In the genomic region with DNA sequence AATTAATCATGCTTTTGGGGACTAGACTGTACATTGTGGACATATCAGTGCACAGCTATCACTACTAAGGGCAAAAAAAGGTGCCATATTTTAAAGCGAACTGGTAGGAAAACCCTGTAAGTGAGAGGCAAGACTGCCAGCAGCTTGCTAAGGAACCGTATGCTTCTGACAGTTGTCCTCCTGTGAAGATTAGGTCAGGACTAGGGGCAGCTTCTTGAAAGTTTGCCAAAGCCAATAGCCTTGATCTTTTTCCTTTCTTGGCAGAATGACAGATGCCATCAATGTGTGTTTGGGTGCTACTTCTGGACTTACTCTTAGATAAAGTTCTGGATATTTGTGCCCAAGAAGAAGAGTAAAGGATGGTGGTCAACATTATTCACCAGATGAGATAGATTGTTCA, we compare ENCODE assay signal across 20 cellular contexts. TPM values are rescaled to one million over a fixed set of nuclear protein-coding genes. Genes with fewer than 3 reads are reported as not detected.
DNase-seq lines count a peak whose midpoint lies in the region; ATAC-seq, FAIRE-seq and TF ChIP-seq lines count a peak whose summit lies in the region.
"Had no signal": no experiment of that assay in that cellular context is flagged by ENCODE, and none has a peak within 500 bp of the region (broad histone marks: within the 10 kb centered on the region; RNA-seq: fewer than 3 reads in every experiment).

No MANE protein-coding gene starts in this region.

- H3K36me3 ChIP-seq in right lobe of liver (no peaks in the 10 kb centered on the region), HepG2 (replicated peaks in 1 of 2; ENCODE audit: control insufficient read depth in 1 of 2, insufficient read depth in 2 of 2, low read length in 2 of 2) (no peaks in the 10 kb centered on the region), ascending aorta (no peaks in the 10 kb centered on the region), parathyroid adenoma (ENCODE audit: control insufficient read depth, insufficient read depth, low read length) (no peaks in the 10 kb centered on the region), GM23338 (ENCODE audit: insufficient read depth) (no peaks in the 10 kb centered on the region)
- H3K36me3 ChIP-seq: SJCRH30 had no signal

- H3K4me3 Mint-ChIP-seq in GM23338, result no peak overlapping the region
- H3K4me3 Mint-ChIP-seq: CD8-positive, alpha-beta memory T cell had no signal

- H3K4me2 ChIP-seq in HepG2 (ENCODE audit: low read depth, low read length) (no peak overlapping the region), parathyroid adenoma (ENCODE audit: low read length) (no peak overlapping the region), GM23338 (no peak overlapping the region)

- no peak for FAIRE-seq in HepG2 (lab: Jason Lieb, UNC)
- FAIRE-seq: D721Med had no signal

- H3K4me1 ChIP-seq in right lobe of liver, result peaks cover 0 to 39% (median 6%) of the 10 kb centered on the region in 4 donors
- peaks cover 55% of the 10 kb centered on the region for H3K4me1 ChIP-seq in HepG2 (ENCODE audit: insufficient read depth, low read length)
- peaks cover 10 to 42% of the 10 kb centered on the region in 2 donors for H3K4me1 ChIP-seq in ascending aorta
- peaks cover 53% of the 10 kb centered on the region for H3K4me1 ChIP-seq in parathyroid adenoma
- H3K4me1 ChIP-seq in GM23338 (ENCODE audit: insufficient read depth), result peaks cover under 1% of the 10 kb centered on the region; the same call in 1 of the 2 replicates

- no peak for TF ChIP-seq CTCF in right lobe of liver (IDR thresholded peaks at IDR 0.05)
- no peak for TF ChIP-seq CTCF in HepG2 (CRISPR knock-in tag; IDR thresholded peaks at IDR 0.05)
- no peak for TF ChIP-seq CTCF in ascending aorta (IDR thresholded peaks at IDR 0.05)
- no peak for TF ChIP-seq CTCF in parathyroid adenoma (IDR thresholded peaks at IDR 0.05)
- TF ChIP-seq CTCF in GM23338 (conservative IDR thresholded peaks at IDR 0.05; ENCODE audit: low read depth in 2 of 2), result no peak

- H3K9me3 ChIP-seq in right lobe of liver, result no peaks in the 10 kb centered on the region
- H3K9me3 ChIP-seq in HepG2 (ENCODE audit: low read length), result no peaks in the 10 kb centered on the region
- no peaks in the 10 kb centered on the region for H3K9me3 ChIP-seq in ascending aorta
- no peaks in the 10 kb centered on the region for H3K9me3 ChIP-seq in parathyroid adenoma (ENCODE audit: control insufficient read depth, low read length)
- H3K9me3 ChIP-seq: SJCRH30 had no signal

- peaks cover 4% of the 10 kb centered on the region; the same call in 2 of the 3 replicates for H3K4me1 Mint-ChIP-seq in GM23338

- peaks cover 84% of the 10 kb centered on the region for H3K79me2 ChIP-seq in HepG2 (ENCODE audit: insufficient read depth, low read length)
- H3K79me2 ChIP-seq in parathyroid adenoma, result peaks cover 76% of the 10 kb centered on the region
- H3K79me2 ChIP-seq in GM23338 (replicated peaks; ENCODE audit: insufficient read depth), result peaks cover 96% of the 10 kb centered on the region

- no peaks in the 10 kb centered on the region for H3K9me2 ChIP-seq in GM23338 (ENCODE audit: insufficient read depth)

- ATAC-seq in right lobe of liver, result peak; percentile 12 to 62 (median 43)
- ATAC-seq in HepG2, result no peak
- no peak for ATAC-seq in GM23338
- ATAC-seq: Panc1 had no signal

- H3K27me3 ChIP-seq in right lobe of liver, result no peaks in the 10 kb centered on the region
- no peaks in the 10 kb centered on the region for H3K27me3 ChIP-seq in HepG2 (ENCODE audit: control insufficient read depth in 1 of 2, insufficient read depth in 2 of 2, low read length in 2 of 2)
- H3K27me3 ChIP-seq in ascending aorta, result no peaks in the 10 kb centered on the region
- H3K27me3 ChIP-seq in parathyroid adenoma (ENCODE audit: control insufficient read depth, insufficient read depth, low read length), result no peaks in the 10 kb centered on the region
- H3K27me3 ChIP-seq in GM23338 (ENCODE audit: insufficient read depth), result no peaks in the 10 kb centered on the region
- H3K27me3 ChIP-seq: SJCRH30 had no signal

- H3K9me3 Mint-ChIP-seq in GM23338, result no peaks in the 10 kb centered on the region
- H3K9me3 Mint-ChIP-seq: CD8-positive, alpha-beta memory T cell had no signal

- H4K20me1 ChIP-seq in HepG2 (ENCODE audit: insufficient read depth, low read length), result peaks cover 8% of the 10 kb centered on the region; the same call in 1 of the 2 replicates
- no peaks in the 10 kb centered on the region; the same call in 1 of the 2 replicates for H4K20me1 ChIP-seq in GM23338 (replicated peaks; ENCODE audit: insufficient read depth)

- no peak overlapping the region for H3K27ac Mint-ChIP-seq in GM23338
- H3K27ac Mint-ChIP-seq: CD8-positive, alpha-beta memory T cell had no signal

- no peak for TF ChIP-seq EP300 in HepG2 (IDR thresholded peaks at IDR 0.05; ENCODE audit: low read depth in 2 of 2, low read length in 2 of 2)
- no peak for TF ChIP-seq EP300 in HepG2 (CRISPR knock-in tag; IDR thresholded peaks at IDR 0.05; ENCODE audit: borderline replicate concordance)

- H3K4me3 ChIP-seq in right lobe of liver (no peak overlapping the region), HepG2 (replicated peaks in 1 of 3; ENCODE audit: insufficient read depth in 1 of 3, low read depth in 2 of 3, low read length in 3 of 3) (no peak overlapping the region), ascending aorta (no peak overlapping the region), parathyroid adenoma (ENCODE audit: low read depth, low read length) (no peak overlapping the region), GM23338 (no peak overlapping the region)
- H3K4me3 ChIP-seq: SJCRH30 had no signal

- H3K9ac ChIP-seq in HepG2 (ENCODE audit: insufficient read depth, low read depth, low read length) (no peak overlapping the region), parathyroid adenoma (no peak overlapping the region)

- H3F3A ChIP-seq in GM23338 (replicated peaks; ENCODE audit: low read depth), result no peaks in the 10 kb centered on the region

- 40% methylated on average over 2 of the region's 2 CpGs for WGBS in right lobe of liver (ENCODE audit: insufficient coverage, low coverage, low lambda C conversion rate, missing lambda C conversion rate)
- 81% methylated on average over 2 of the region's 2 CpGs for WGBS in HepG2 (ENCODE audit: low lambda C conversion rate)

- in situ Hi-C loops in HepG2 (cut with HindIII; ENCODE audit: extremely low pct_ligation_motif_present, low pct_unique_long_range_greater_than_20kb), result no loop called here

- no peak for TF ChIP-seq RAD21 in HepG2 (CRISPR knock-in tag; IDR thresholded peaks at IDR 0.05)

- intact Hi-C loops in right lobe of liver (cut with DNase I) (no loop called here), HepG2 (cut with micrococcal nuclease; ENCODE audit: unreplicated experiment) (no loop called here), ascending aorta (cut with DNase I) (no loop called here)

- no peaks in the 10 kb centered on the region for H3K36me3 Mint-ChIP-seq in GM23338 (ENCODE audit: low read depth)

- H3K27ac ChIP-seq in right lobe of liver (no peak overlapping the region), HepG2 (ENCODE audit: extremely low read length, insufficient read depth, low read length) (no peak overlapping the region), ascending aorta (peak overlapping the region; percentile 14 to 20), parathyroid adenoma (peak overlapping the region; percentile 5), GM23338 (ENCODE audit: low read depth) (no peak overlapping the region)
- H3K27ac ChIP-seq: SJCRH30 had no signal

- POLR2A ChIA-PET in HepG2 (lab: Yijun Ruan, JAX), result no interaction called here

- no peaks in the 10 kb centered on the region for H3K27me3 Mint-ChIP-seq in GM23338 (ENCODE audit: insufficient read depth, low read depth, poor library complexity)
- H3K27me3 Mint-ChIP-seq: CD8-positive, alpha-beta memory T cell had no signal

- H2AFZ ChIP-seq in HepG2 (ENCODE audit: low read length) (no peak overlapping the region), parathyroid adenoma (no peak overlapping the region), GM23338 (no peak overlapping the region)

- DNase-seq in right lobe of liver (no peak), HepG2 (ENCODE audit: low spot score) (no peak), ascending aorta (ENCODE audit: low spot score in 2 of 2) (no peak), GM23338 (ENCODE audit: low spot score) (no peak), nucleus accumbens (lab: John Stamatoyannopoulos, UW) (no peak)
- DNase-seq in stimulated activated CD4-positive, alpha-beta T cell treated with anti-CD3 and anti-CD28 coated beads, Interleukin-4, amount 100 ng/mL, for 1 hour, result no peak
- DNase-seq: ACHN; C1 segment of cervical spinal cord; CD8-positive, alpha-beta memory T cell; DMS79 treated with DMSO at 0.1 percent for 48 hours; KG1; MV-4-11; NCI-H187; NCI-H2107; NCI-H510A; NCI-H774; SJCRH30 had no signal

- no peak for TF ChIP-seq POLR2A in right lobe of liver (IDR thresholded peaks at IDR 0.05)
- TF ChIP-seq POLR2A in HepG2 (IDR thresholded peaks at IDR 0.05; ENCODE audit: insufficient read depth in 1 of 2, low read depth in 2 of 2, low read length in 2 of 2), result no peak

- CTCF ChIA-PET in HepG2 (lab: Yijun Ruan, JAX; ENCODE audit: low intra/inter-chr PET ratio, low total read pairs), result no interaction called here

- no TSS peak for BruUV-seq in HepG2 (replicated peaks; lab: Mats Ljungman, UMichigan)

RNA-seq across cellular contexts. Expression of a gene that starts 7.4 kb away (rescaled TPM):
- total RNA-seq in right lobe of liver (10 to 100 TPM; 17.2 to 43.6 (median 25.3) TPM), HepG2 (2016; rRNA removed; fragmentation: Illumina TruSeq; extraction: Trizol) (24.5 and 31.2 TPM in 2 replicates), ascending aorta (67.6 TPM)
- total RNA-seq in HepG2 (2016; cell fraction: cytosol; rRNA removed; fragmentation: Illumina TruSeq; extraction: Trizol; ENCODE audit: low read depth), result 2.9 and 3.1 TPM in 2 replicates
- total RNA-seq in HepG2 (2016; cell fraction: insoluble cytoplasmic fraction; rRNA removed; fragmentation: Illumina TruSeq; extraction: Trizol), result 25.6 and 31.0 TPM in 2 replicates
- total RNA-seq in HepG2 (2016; cell fraction: membrane; rRNA removed; fragmentation: Illumina TruSeq; extraction: Trizol), result 7.0 and 8.7 TPM in 2 replicates
- total RNA-seq in HepG2 (2016; cell fraction: nucleus; rRNA removed; fragmentation: Illumina TruSeq; extraction: Trizol), result 50.3 and 52.6 TPM in 2 replicates
- polyA plus RNA-seq in HepG2 (2011; rRNA removed) (6.8 and 10.9 TPM in 2 replicates), GM23338 (2016; fragmentation: Nextera tagmentation; extraction: Ambion mirVana) (28.4 and 42.1 TPM in 2 replicates)
- polyA plus RNA-seq in HepG2 (2011; cell fraction: cytosol; rRNA removed), result 4.0 and 9.7 TPM in 2 replicates
- 9.9 and 23.8 TPM in 2 replicates for polyA plus RNA-seq in HepG2 (2011; cell fraction: nucleus; rRNA removed)
- 20.7 and 21.6 TPM in 2 replicates for polyA plus RNA-seq in HepG2 (2012)
- polyA plus RNA-seq in HepG2 (2016; cell fraction: cytosol; fragmentation: Illumina TruSeq; extraction: Trizol; ENCODE audit: low read depth), result 0.61 and 0.62 TPM in 2 replicates
- polyA plus RNA-seq in HepG2 (2016; cell fraction: insoluble cytoplasmic fraction; fragmentation: Illumina TruSeq; extraction: Trizol; ENCODE audit: low read depth), result 20.3 and 24.6 TPM in 2 replicates
- 0.97 and 1.4 TPM in 2 replicates for polyA plus RNA-seq in HepG2 (2016; cell fraction: membrane; fragmentation: Illumina TruSeq; extraction: Trizol; ENCODE audit: low read depth)
- 29.5 and 31.8 TPM in 2 replicates for polyA plus RNA-seq in HepG2 (2016; cell fraction: nucleus; fragmentation: Illumina TruSeq; extraction: Trizol; ENCODE audit: insufficient read depth, low read depth)
- 12.6 and 17.7 TPM in 2 replicates for polyA minus RNA-seq in HepG2 (2011; rRNA and poly(A)+ RNA removed; ENCODE audit: low replicate concordance)
- polyA minus RNA-seq in HepG2 (2011; cell fraction: cytosol; rRNA and poly(A)+ RNA removed), result 12.2 and 17.8 TPM in 2 replicates
- 106 and 124 TPM in 2 replicates for polyA minus RNA-seq in HepG2 (2011; cell fraction: nucleus; rRNA and poly(A)+ RNA removed)
- 36.3 and 51.1 TPM in 2 replicates for total RNA-seq in GM23338 (2014; rRNA removed; shearing (Covaris generic))

Comparison
In these comparisons a context has a peak if more than half of its experiments do, and no peak if none do; other contexts are left out.
1. ATAC-seq: peak in right lobe of liver (4 of 4); none in HepG2 (single experiment) and GM23338 (single experiment).
2. H3K27ac ChIP-seq: peak in ascending aorta (2 of 2) and parathyroid adenoma (single experiment); none in right lobe of liver (0 of 3), HepG2 (single experiment) and GM23338 (single experiment).